ENCODE assay signal across 3 cellular contexts in genomic region chr2:12839339-12839738, GRCh38.
"Had no signal": no experiment of that assay in that cellular context is flagged by ENCODE, and none has a peak within 500 bp of the region (broad histone marks: within the 10 kb centered on the region; RNA-seq: fewer than 3 reads in every experiment).

No MANE protein-coding gene starts in this region.

- H3K4me3 ChIP-seq: GM12878 had no signal

- DNase-seq: GDM1, GF-D8 had no signal

- ATAC-seq: GM12878 had no signal
